10 cellular contexts compared by ENCODE assay signal in genomic region chr17:64498308-64499203, GRCh38. TPM values are rescaled to one million over a fixed set of nuclear protein-coding genes. Genes with fewer than 3 reads are reported as not detected.
DNase-seq lines count a peak whose midpoint lies in the region; ATAC-seq and TF ChIP-seq lines count a peak whose summit lies in the region.
"Had no signal": no experiment of that assay in that cellular context is flagged by ENCODE, and none has a peak within 500 bp of the region (broad histone marks: within the 10 kb centered on the region; RNA-seq: fewer than 3 reads in every experiment).

No MANE protein-coding gene starts in this region.

- H3K27me3 ChIP-seq in CD8-positive, alpha-beta T cell (ENCODE audit: insufficient read depth, low read length) = no peaks in the 10 kb centered on the region

- intact Hi-C loops in CD8-positive, alpha-beta T cell (cut with DNase I, micrococcal nuclease) = loop anchor here (10.0 kb wide), 2 partner anchors 174 to 546 kb away; no protein-coding TSS in a partner anchor
- intact Hi-C loops in lower leg skin (cut with DNase I; ENCODE audit: low total_unique reads) = no loop called here

- TF ChIP-seq CTCF in CD8-positive, alpha-beta T cell (IDR thresholded peaks at IDR 0.05) = no peak
- TF ChIP-seq CTCF in HEK293 (tag by site-specific recombination; IDR thresholded peaks at IDR 0.05) (no peak), lower leg skin (IDR thresholded peaks at IDR 0.05) (no peak)

- WGBS in lower leg skin, 2 donors = 59 to 63% methylated on average over 7 of the region's 7 CpGs

- CTCF ChIA-PET in CD8-positive, alpha-beta T cell (lab: Charles Lee) = interaction anchor here (3.0 to 12.8 kb wide), 2 partner anchors 80 to 151 kb away, joined by 10 to 246 read pairs; no protein-coding TSS in a partner anchor
- CTCF ChIA-PET in HEK293 (lab: Yijun Ruan, JAX) = interaction anchor here (0.5 to 1.0 kb wide), 7 partner anchors 16 to 441 kb away, joined by 3 to 5 read pairs (median 3); no protein-coding TSS in a partner anchor
- CTCF ChIA-PET in activated CD8-positive, alpha-beta T cell treated with anti-CD3 and anti-CD28 coated beads, Interleukin-2, amount 10 ng/mL, durations not matched to agents 7 days and 5 days (lab: Charles Lee) = interaction anchor here (1.8 to 12.0 kb wide), 5 partner anchors 8 to 238 kb away, joined by 4 to 492 read pairs (median 10); partner anchors contain the start of genes CEP95 and DDX5

- peaks cover 91% of the 10 kb centered on the region for H3K4me1 Mint-ChIP-seq in CD8-positive, alpha-beta T cell (ENCODE audit: low read depth)
- peaks cover 83% of the 10 kb centered on the region for H3K4me1 Mint-ChIP-seq in activated CD8-positive, alpha-beta T cell treated with anti-CD3 and anti-CD28 coated beads, Interleukin-2, amount 10 ng/mL, durations not matched to agents 7 days and 5 days (ENCODE audit: low read depth)
- H3K4me1 Mint-ChIP-seq in memory B cell = peaks cover 49% of the 10 kb centered on the region

- no peaks in the 10 kb centered on the region for H3K9me3 ChIP-seq in CD8-positive, alpha-beta T cell (ENCODE audit: low read length)
- no peaks in the 10 kb centered on the region for H3K9me3 ChIP-seq in HEK293 (ENCODE audit: control insufficient read depth, insufficient read depth, low read depth, low read length)

- DNase-seq in CD8-positive, alpha-beta T cell = no peak
- DNase-seq in activated CD8-positive, alpha-beta T cell treated with anti-CD3 and anti-CD28 coated beads, Interleukin-2, amount 10 ng/mL, durations not matched to agents 7 days and 5 days = no peak
- DNase-seq in memory B cell (ENCODE audit: low spot score in 2 of 2) = no peak
- DNase-seq in lower leg skin (ENCODE audit: low spot score in 2 of 2) = no peak
- no peak for DNase-seq in stimulated activated CD4-positive, alpha-beta T cell treated with anti-CD3 and anti-CD28 coated beads, Interleukin-15, amount 100 ng/mL, for 24 hours
- no peak for DNase-seq in HK-2 (ENCODE audit: unreplicated experiment)
- DNase-seq: NCI-H2081 treated with DMSO at 0.1 percent for 48 hours, posterior cingulate gyrus had no signal

- H3K9me3 Mint-ChIP-seq in CD8-positive, alpha-beta T cell = no peaks in the 10 kb centered on the region
- H3K9me3 Mint-ChIP-seq in activated CD8-positive, alpha-beta T cell treated with anti-CD3 and anti-CD28 coated beads, Interleukin-2, amount 10 ng/mL, durations not matched to agents 7 days and 5 days (ENCODE audit: insufficient read depth) = no peaks in the 10 kb centered on the region
- H3K9me3 Mint-ChIP-seq in memory B cell = no peaks in the 10 kb centered on the region

- no peak overlapping the region for H3K27ac ChIP-seq in CD8-positive, alpha-beta T cell (ENCODE audit: low read depth, low read length)
- H3K27ac ChIP-seq in HEK293 (ENCODE audit: extremely low read depth, low read depth, low read length) = no peak overlapping the region

- no peak overlapping the region for H3K4me3 ChIP-seq in CD8-positive, alpha-beta T cell (ENCODE audit: low read depth, low read length)
- no peak overlapping the region for H3K4me3 ChIP-seq in HEK293 (ENCODE audit: low read depth, low read length)
- no peak overlapping the region for H3K4me3 ChIP-seq in lower leg skin (ENCODE audit: low read depth, poor library complexity, severe bottlenecking)

- H3K4me1 ChIP-seq in CD8-positive, alpha-beta T cell (ENCODE audit: insufficient read depth, low read length) = peaks cover 47% of the 10 kb centered on the region
- H3K4me1 ChIP-seq in HEK293 (ENCODE audit: control insufficient read depth, insufficient read depth, low read length) = no peaks in the 10 kb centered on the region

- peak overlapping the region; percentile 98 for H3K27ac Mint-ChIP-seq in CD8-positive, alpha-beta T cell
- H3K27ac Mint-ChIP-seq in activated CD8-positive, alpha-beta T cell treated with anti-CD3 and anti-CD28 coated beads, Interleukin-2, amount 10 ng/mL, durations not matched to agents 7 days and 5 days = peak overlapping the region; percentile 32
- H3K27ac Mint-ChIP-seq in memory B cell = peak overlapping the region; percentile 88

- peaks cover 67% of the 10 kb centered on the region for H3K36me3 Mint-ChIP-seq in CD8-positive, alpha-beta T cell
- H3K36me3 Mint-ChIP-seq in activated CD8-positive, alpha-beta T cell treated with anti-CD3 and anti-CD28 coated beads, Interleukin-2, amount 10 ng/mL, durations not matched to agents 7 days and 5 days (ENCODE audit: low read depth) = peaks cover 73% of the 10 kb centered on the region
- H3K36me3 Mint-ChIP-seq in memory B cell = peaks cover 32% of the 10 kb centered on the region

- H3K27me3 Mint-ChIP-seq in CD8-positive, alpha-beta T cell (ENCODE audit: low read depth) = no peaks in the 10 kb centered on the region
- H3K27me3 Mint-ChIP-seq in activated CD8-positive, alpha-beta T cell treated with anti-CD3 and anti-CD28 coated beads, Interleukin-2, amount 10 ng/mL, durations not matched to agents 7 days and 5 days (ENCODE audit: low read depth) = no peaks in the 10 kb centered on the region
- no peaks in the 10 kb centered on the region for H3K27me3 Mint-ChIP-seq in memory B cell

- no peak for TF ChIP-seq POLR2A in lower leg skin (IDR thresholded peaks at IDR 0.05)

- H3K36me3 ChIP-seq in CD8-positive, alpha-beta T cell (ENCODE audit: insufficient read depth, low read length) = peaks cover 41% of the 10 kb centered on the region
- peaks cover 21 to 66% of the 10 kb centered on the region in 2 experiments for H3K36me3 ChIP-seq in HEK293 (ENCODE audit: control insufficient read depth in 2 of 2, insufficient read depth in 1 of 2, low read length in 2 of 2)

- ATAC-seq in CD8-positive, alpha-beta T cell = no peak
- no peak for ATAC-seq in activated CD8-positive, alpha-beta T cell treated with anti-CD3 and anti-CD28 coated beads, Interleukin-2, amount 10 ng/mL, durations not matched to agents 7 days and 5 days
- ATAC-seq in memory B cell (ENCODE audit: low read depth) (no peak), GM19467 (IDR thresholded peaks at IDR 0.05; ENCODE audit: unreplicated experiment) (no peak)

- POLR2A ChIA-PET in CD8-positive, alpha-beta T cell (lab: Charles Lee) = interaction anchor here (0.7 to 3.2 kb wide), 9 partner anchors 8 to 349 kb away, joined by 3 to 135 read pairs (median 4); partner anchors contain the start of genes CEP95 and DDX5
- POLR2A ChIA-PET in HEK293 (lab: Yijun Ruan, JAX) = interaction anchor here (0.6 to 5.2 kb wide), 4 partner anchors 8 to 165 kb away, joined by 6 to 146 read pairs (median 16); partner anchors contain the start of genes CEP95 and DDX5
- POLR2A ChIA-PET in activated CD8-positive, alpha-beta T cell treated with anti-CD3 and anti-CD28 coated beads, Interleukin-2, amount 10 ng/mL, durations not matched to agents 7 days and 5 days (lab: Charles Lee) = interaction anchor here (1.1 to 3.9 kb wide), 5 partner anchors 8 to 160 kb away, joined by 3 to 151 read pairs (median 16); partner anchors contain the start of genes CEP95 and DDX5

- peak overlapping the region; percentile 57 for H3K4me3 Mint-ChIP-seq in CD8-positive, alpha-beta T cell
- no peak overlapping the region for H3K4me3 Mint-ChIP-seq in activated CD8-positive, alpha-beta T cell treated with anti-CD3 and anti-CD28 coated beads, Interleukin-2, amount 10 ng/mL, durations not matched to agents 7 days and 5 days
- no peak overlapping the region for H3K4me3 Mint-ChIP-seq in memory B cell

TF ChIP-seq in HEK293, 187 proteins besides CTCF, POLR2A, EP300 and RAD21:
- TF ChIP-seq MYNN (tag by site-specific recombination; IDR thresholded peaks at IDR 0.05; ENCODE audit: borderline replicate concordance) (peak; percentile 65; the same call in 1 of the 2 replicates), ZNF211 (tag by site-specific recombination; IDR thresholded peaks at IDR 0.05; ENCODE audit: low read depth) (no peak), IKZF3 (tag by site-specific recombination; IDR thresholded peaks at IDR 0.05) (0 out of 2 replicates have a peak, but pooled peaks have one; percentile 7)

RNA-seq across cellular contexts. Expression of gene POLG2, which starts 1.7 kb away (rescaled TPM):
- 10 to 100 TPM; 28.1 to 32.7 TPM for total RNA-seq in CD8-positive, alpha-beta T cell
- 10 to 100 TPM; 31.3 to 33.7 TPM for total RNA-seq in activated CD8-positive, alpha-beta T cell treated with anti-CD3 and anti-CD28 coated beads, Interleukin-2, amount 10 ng/mL, durations not matched to agents 7 days and 5 days
- total RNA-seq in lower leg skin = 1 to 10 TPM; 2.2 to 7.7 (median 4.2) TPM

RNA-seq across cellular contexts. Expression of gene DDX5, which starts 7.5 kb away (rescaled TPM):
- 1,000 to 10,000 TPM; 2,300 to 2,332 TPM for total RNA-seq in CD8-positive, alpha-beta T cell
- total RNA-seq in activated CD8-positive, alpha-beta T cell treated with anti-CD3 and anti-CD28 coated beads, Interleukin-2, amount 10 ng/mL, durations not matched to agents 7 days and 5 days = 100 to 1,000 TPM; 853 to 855 TPM
- 100 to 1,000 TPM; 497 to 985 (median 764) TPM for total RNA-seq in lower leg skin

RNA-seq across cellular contexts. Expression of gene CEP95, which starts 8.2 kb away (rescaled TPM):
- total RNA-seq in CD8-positive, alpha-beta T cell = 100 to 1,000 TPM; 248 to 282 TPM
- total RNA-seq in activated CD8-positive, alpha-beta T cell treated with anti-CD3 and anti-CD28 coated beads, Interleukin-2, amount 10 ng/mL, durations not matched to agents 7 days and 5 days = 10 to 100 TPM; 49.2 to 51.7 TPM
- total RNA-seq in lower leg skin = 10 to 100 TPM; 37.9 to 80.7 (median 54.0) TPM

RNA-seq across cellular contexts. Expression of gene MILR1, which starts 49.6 kb away (rescaled TPM):
- not detected for total RNA-seq in CD8-positive, alpha-beta T cell
- total RNA-seq in activated CD8-positive, alpha-beta T cell treated with anti-CD3 and anti-CD28 coated beads, Interleukin-2, amount 10 ng/mL, durations not matched to agents 7 days and 5 days = 1 to 10 TPM; 1.7 to 2.3 TPM
- 1 to 10 TPM in 1 of 4 donors, not detected in 3; 1.8 TPM for total RNA-seq in lower leg skin

Comparison
In these comparisons a context has a peak if more than half of its experiments do, and no peak if none do; other contexts are left out.
1. H3K27ac Mint-ChIP-seq: peak in every context shown above with its lines; median percentile 98 in CD8-positive, alpha-beta T cell; 88 in memory B cell; 32 in activated CD8-positive, alpha-beta T cell treated with anti-CD3 and anti-CD28 coated beads, Interleukin-2, amount 10 ng/mL, durations not matched to agents 7 days and 5 days.